ENCODE assay signal across 31 cellular contexts in the genomic region with DNA sequence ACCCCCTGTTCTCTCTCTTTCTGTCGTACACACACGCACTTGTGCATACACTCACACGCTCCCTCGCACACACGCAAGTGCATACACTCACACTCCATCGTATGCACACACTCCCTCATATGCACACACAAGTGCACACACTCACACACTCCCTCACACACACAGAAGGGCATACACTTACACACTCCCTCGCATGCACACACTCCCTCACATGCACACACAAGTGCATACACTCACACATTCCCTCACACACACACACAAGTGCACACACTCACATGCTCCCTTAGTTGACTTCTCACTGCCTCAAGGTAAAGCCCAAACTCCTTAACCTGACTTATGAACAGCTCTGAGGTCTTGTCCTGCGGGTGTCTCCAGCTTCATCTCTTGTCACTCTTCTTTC.
"Had no signal": no experiment of that assay in that cellular context is flagged by ENCODE, and none has a peak within 500 bp of the region (broad histone marks: within the 10 kb centered on the region; RNA-seq: fewer than 3 reads in every experiment).

No MANE protein-coding gene starts in this region.

- H3K36me3 Mint-ChIP-seq: memory B cell; naive thymus-derived CD4-positive, alpha-beta T cell; neural progenitor cell; stimulated activated naive B cell treated with anti-CD40 and anti-IgM and Interleukin-4, amounts not matched to agents 10 μg/mL and 1 μg/mL and 100 μg/mL, for 72 hours had no signal

- ATAC-seq: esophagus mucosa; gastroesophageal sphincter; heart left ventricle; left lobe of liver; naive thymus-derived CD4-positive, alpha-beta T cell; psoas muscle; right cardiac atrium; stimulated activated naive B cell treated with anti-CD40 and anti-IgM and Interleukin-4, amounts not matched to agents 10 μg/mL and 1 μg/mL and 100 μg/mL, for 72 hours; upper lobe of right lung had no signal

- H3K4me1 Mint-ChIP-seq: endodermal cell; memory B cell; nephron; neural progenitor cell; stimulated activated naive B cell treated with anti-CD40 and anti-IgM and Interleukin-4, amounts not matched to agents 10 μg/mL and 1 μg/mL and 100 μg/mL, for 72 hours had no signal

- H3K4me3 Mint-ChIP-seq: dendritic cell treated with granulocyte-macrophage colony-stimulating factor and Interleukin-4, amounts not matched to agents 40 ng/mL and 50 ng/mL, for 4 days; endodermal cell; memory B cell; naive thymus-derived CD4-positive, alpha-beta T cell; nephron; neural progenitor cell; stimulated activated naive B cell treated with anti-CD40 and anti-IgM and Interleukin-4, amounts not matched to agents 10 μg/mL and 1 μg/mL and 100 μg/mL, for 72 hours; stimulated activated naive CD8-positive, alpha-beta T cell treated with anti-CD3 and anti-CD28 coated beads, Interleukin-15, Interleukin-2, amounts not matched to agents 100 ng/mL and 50 ng/mL, for 24 hours had no signal

- H3K27ac ChIP-seq: colonic mucosa, epithelial cell of prostate, gastroesophageal sphincter, heart left ventricle, hepatocyte, neural progenitor cell, ovary, psoas muscle, skin epidermis, suprapubic skin, transverse colon, upper lobe of right lung had no signal

- H3K27me3 ChIP-seq: ovary had no signal

- DNase-seq: colonic mucosa; effector CD8-positive, alpha-beta T cell; endodermal cell; foreskin fibroblast; heart left ventricle; kidney; midbrain; naive thymus-derived CD4-positive, alpha-beta T cell; nucleus accumbens; ovary; posterior cingulate gyrus; psoas muscle; stimulated activated CD4-positive, alpha-beta T cell treated with anti-CD3 and anti-CD28 coated beads, Interleukin-15, amount 100 ng/mL, for 24 hours; stimulated activated CD4-positive, alpha-beta T cell treated with anti-CD3 and anti-CD28 coated beads, Interleukin-2, amount 100 ng/mL, for 48 hours; stimulated activated naive B cell treated with anti-CD40 and anti-IgM and Interleukin-4, amounts not matched to agents 10 μg/mL and 1 μg/mL and 100 μg/mL, for 72 hours; transverse colon; upper lobe of right lung had no signal

- H3K4me2 ChIP-seq: hepatocyte, neural progenitor cell had no signal

- H3K27ac Mint-ChIP-seq: dendritic cell treated with granulocyte-macrophage colony-stimulating factor and Interleukin-4, amounts not matched to agents 40 ng/mL and 50 ng/mL, for 4 days; endodermal cell; memory B cell; nephron; neural progenitor cell; stimulated activated naive B cell treated with anti-CD40 and anti-IgM and Interleukin-4, amounts not matched to agents 10 μg/mL and 1 μg/mL and 100 μg/mL, for 72 hours; stimulated activated naive CD8-positive, alpha-beta T cell treated with anti-CD3 and anti-CD28 coated beads, Interleukin-15, Interleukin-2, amounts not matched to agents 100 ng/mL and 50 ng/mL, for 24 hours had no signal

- H3K9me3 Mint-ChIP-seq: dendritic cell treated with granulocyte-macrophage colony-stimulating factor and Interleukin-4, amounts not matched to agents 40 ng/mL and 50 ng/mL, for 4 days; naive thymus-derived CD4-positive, alpha-beta T cell; stimulated activated naive CD8-positive, alpha-beta T cell treated with anti-CD3 and anti-CD28 coated beads, Interleukin-15, Interleukin-2, amounts not matched to agents 100 ng/mL and 50 ng/mL, for 24 hours had no signal

- H3K9me3 ChIP-seq: colonic mucosa, gastroesophageal sphincter, heart left ventricle, ovary, psoas muscle, suprapubic skin, transverse colon, upper lobe of right lung had no signal

- H3K79me2 ChIP-seq: hepatocyte had no signal

- H3K9ac ChIP-seq: neural progenitor cell had no signal

- H3K4me1 ChIP-seq: colonic mucosa, gastroesophageal sphincter, heart left ventricle, neural progenitor cell, psoas muscle, suprapubic skin, transverse colon, upper lobe of right lung had no signal

- FAIRE-seq: kidney had no signal

- H3K36me3 ChIP-seq: colonic mucosa, gastroesophageal sphincter, heart left ventricle, neural progenitor cell, ovary, suprapubic skin, transverse colon, upper lobe of right lung had no signal

- H3K4me3 ChIP-seq: colonic mucosa, gastroesophageal sphincter, heart left ventricle, hepatocyte, lung, neural progenitor cell, ovary, psoas muscle, skin epidermis, suprapubic skin, transverse colon, upper lobe of right lung had no signal
